ENCODE assay signal across 8 cellular contexts in genomic region chr3:120092444-120092843, GRCh38. TPM values are rescaled to one million over a fixed set of nuclear protein-coding genes. Genes with fewer than 3 reads are reported as not detected.
DNase-seq lines count a peak whose midpoint lies in the region; ATAC-seq, FAIRE-seq and TF ChIP-seq lines count a peak whose summit lies in the region.

No MANE protein-coding gene starts in this region.

- POLR2A ChIA-PET in endothelial cell of umbilical vein (lab: Charles Lee), result interaction anchor here (0.6 kb wide), 3 partner anchors 13 to 455 kb away, joined by 3 read pairs; no protein-coding TSS in a partner anchor

- H3K14ac ChIP-seq in neuronal stem cell (ENCODE audit: low read length), result no peak overlapping the region

- H2AFZ ChIP-seq in endothelial cell of umbilical vein (ENCODE audit: low read depth, low read length) (no peak overlapping the region), neuronal stem cell (ENCODE audit: low read length) (no peak overlapping the region)

- no peak overlapping the region for H4K91ac ChIP-seq in neuronal stem cell (ENCODE audit: low read depth, low read length, poor library complexity)

- H2BK15ac ChIP-seq in neuronal stem cell (ENCODE audit: low read length), result no peak overlapping the region

- no peaks in the 10 kb centered on the region for H3K27me3 ChIP-seq in MG63
- H3K27me3 ChIP-seq in endothelial cell of umbilical vein (ENCODE audit: control insufficient read depth in 2 of 2, insufficient read depth in 2 of 2, low read length in 2 of 2), result no peaks in the 10 kb centered on the region
- H3K27me3 ChIP-seq in neuronal stem cell (ENCODE audit: control insufficient read depth in 3 of 3, insufficient read depth in 3 of 3, low read depth in 1 of 3, low read length in 3 of 3), result no peaks in the 10 kb centered on the region

- no peak for FAIRE-seq in endothelial cell of umbilical vein (lab: Jason Lieb, UNC)

- no peaks in the 10 kb centered on the region for H3K9me3 ChIP-seq in MG63
- no peaks in the 10 kb centered on the region for H3K9me3 ChIP-seq in endothelial cell of umbilical vein (replicated peaks; ENCODE audit: control insufficient read depth, insufficient read depth, low read length)
- H3K9me3 ChIP-seq in neuronal stem cell (replicated peaks in 1 of 2; ENCODE audit: control insufficient read depth in 2 of 2, insufficient read depth in 1 of 2, low read depth in 1 of 2, low read length in 2 of 2), result peaks cover 0 to 7% of the 10 kb centered on the region in 2 donors

- peaks cover 4% of the 10 kb centered on the region for H3K9me1 ChIP-seq in endothelial cell of umbilical vein (replicated peaks; ENCODE audit: control insufficient read depth, extremely low read depth, insufficient read depth, low read length)

- peak overlapping the region; percentile 100 for H3K9ac ChIP-seq in endothelial cell of umbilical vein (replicated peaks; ENCODE audit: extremely low read depth, insufficient read depth, low read length)
- no peak overlapping the region for H3K9ac ChIP-seq in neuronal stem cell (ENCODE audit: low read depth, low read length, poor library complexity)

- peaks cover 35% of the 10 kb centered on the region for H3K4me1 ChIP-seq in endothelial cell of umbilical vein (ENCODE audit: control insufficient read depth, extremely low read depth, insufficient read depth, low read length)
- peaks cover 0 to 2% of the 10 kb centered on the region in 2 donors for H3K4me1 ChIP-seq in neuronal stem cell (ENCODE audit: control insufficient read depth in 2 of 2, insufficient read depth in 1 of 2, low read depth in 1 of 2, low read length in 2 of 2)

- intact Hi-C loops in endothelial cell of umbilical vein (cut with micrococcal nuclease), result loop anchor here (5.0 kb wide), 4 partner anchors 105 to 345 kb away; no protein-coding TSS in a partner anchor

- H3K9me3 Mint-ChIP-seq in progenitor cell of endocrine pancreas (ENCODE audit: low read depth), result no peaks in the 10 kb centered on the region

- H3K4ac ChIP-seq in neuronal stem cell (ENCODE audit: low read length), result no peak overlapping the region

- no peak overlapping the region for H2BK12ac ChIP-seq in neuronal stem cell (ENCODE audit: low read length)

- no peaks in the 10 kb centered on the region for H3K27me3 Mint-ChIP-seq in progenitor cell of endocrine pancreas

- H3K79me2 ChIP-seq in endothelial cell of umbilical vein (ENCODE audit: control insufficient read depth, insufficient read depth, low read length), result peaks cover 74% of the 10 kb centered on the region

- no peak overlapping the region for H3K23ac ChIP-seq in neuronal stem cell (ENCODE audit: low read depth, low read length, poor library complexity)

- no peak overlapping the region for H2BK120ac ChIP-seq in neuronal stem cell (ENCODE audit: low read depth, low read length)

- no CpG with 5 or more reads among the region's 2 CpGs for WGBS in neuronal stem cell (ENCODE audit: extremely low coverage in 2 of 2, insufficient read length in 2 of 2, insufficient replicate concordance in 1 of 2), 2 donors

- H3K27ac ChIP-seq in endothelial cell of umbilical vein (ENCODE audit: insufficient read depth, low read depth, low read length) (peak overlapping the region; percentile 77), neuronal stem cell (replicated peaks; ENCODE audit: low read length) (no peak overlapping the region)

- DNase-seq in CD1c-positive myeloid dendritic cell (ENCODE audit: extremely low spot score) (peak; percentile 18), MG63 (no peak), endothelial cell of umbilical vein (ENCODE audit: low read depth, low spot score) (peak; percentile 34), neuronal stem cell (ENCODE audit: low spot score) (no peak), progenitor cell of endocrine pancreas (ENCODE audit: low spot score, unreplicated experiment) (no peak), EL (no peak)
- DNase-seq in activated CD8-positive, alpha-beta memory T cell treated with anti-CD3 and anti-CD28 coated beads, Interleukin-2, amount 50 U/mL, for 48 hours, result no peak

- H3K4me3 Mint-ChIP-seq in progenitor cell of endocrine pancreas (ENCODE audit: low read depth), result no peak overlapping the region

- no peak for ATAC-seq in GM21786 (IDR thresholded peaks at IDR 0.05; ENCODE audit: unreplicated experiment)

- H3K4me2 ChIP-seq in endothelial cell of umbilical vein (ENCODE audit: insufficient read depth, low read length) (peak overlapping the region; percentile 99), neuronal stem cell (ENCODE audit: insufficient read depth, low read length, poor library complexity, severe bottlenecking) (peak overlapping the region; percentile 53)

- H3K4me3 ChIP-seq in MG63 (peak overlapping the region; percentile 89), endothelial cell of umbilical vein (replicated peaks in 1 of 3; ENCODE audit: insufficient read depth in 1 of 3, low read depth in 1 of 3, low read length in 3 of 3) (peak overlapping the region; percentile 79 to 100 (median 99)), neuronal stem cell (ENCODE audit: low read length in 2 of 2) (peak overlapping the region; percentile 74 to 84)

- H3K4me1 Mint-ChIP-seq in progenitor cell of endocrine pancreas (ENCODE audit: low read depth), result peaks cover 16% of the 10 kb centered on the region

- no peak overlapping the region for H2BK5ac ChIP-seq in neuronal stem cell (ENCODE audit: low read length)

- no TSS peak for BruUV-seq in endothelial cell of umbilical vein (replicated peaks; lab: Mats Ljungman, UMichigan)

- TF ChIP-seq POLR2A in endothelial cell of umbilical vein (IDR thresholded peaks at IDR 0.05; ENCODE audit: low read depth, low read length), result no peak

- H2AK5ac ChIP-seq in neuronal stem cell (ENCODE audit: low read depth, low read length), result no peak overlapping the region

- H4K20me1 ChIP-seq in endothelial cell of umbilical vein (replicated peaks; ENCODE audit: control insufficient read depth, extremely low read depth, insufficient read depth, low read length), result peaks cover 29% of the 10 kb centered on the region

- H3K36me3 ChIP-seq in MG63 (peaks cover 3% of the 10 kb centered on the region; the same call in 1 of the 2 replicates), endothelial cell of umbilical vein (ENCODE audit: control insufficient read depth in 2 of 2, extremely low read depth in 1 of 2, insufficient read depth in 2 of 2, low read length in 2 of 2) (no peaks in the 10 kb centered on the region), neuronal stem cell (replicated peaks in 1 of 2; ENCODE audit: control insufficient read depth in 2 of 2, insufficient read depth in 2 of 2, low read length in 2 of 2) (peaks cover 0 to 18% of the 10 kb centered on the region in 2 donors)

- H3K79me1 ChIP-seq in neuronal stem cell (ENCODE audit: low read depth, low read length), result peaks cover 3% of the 10 kb centered on the region

- CTCF ChIA-PET in endothelial cell of umbilical vein (lab: Charles Lee), result interaction anchor here (1.3 kb wide), 1 partner anchor 25 kb away, joined by 3 read pairs; no protein-coding TSS in a partner anchor

- no peak overlapping the region for H3K27ac Mint-ChIP-seq in progenitor cell of endocrine pancreas

- no peaks in the 10 kb centered on the region for H3K36me3 Mint-ChIP-seq in progenitor cell of endocrine pancreas (ENCODE audit: insufficient read depth)

- no peak overlapping the region for H4K8ac ChIP-seq in neuronal stem cell (ENCODE audit: low read depth, low read length)

- TF ChIP-seq CTCF in endothelial cell of umbilical vein (IDR thresholded peaks at IDR 0.05; ENCODE audit: extremely low read depth in 1 of 2, insufficient read depth in 1 of 2, low read depth in 1 of 2, low read length in 2 of 2) (no peak), progenitor cell of endocrine pancreas (IDR thresholded peaks at IDR 0.05; ENCODE audit: unreplicated experiment) (no peak)

- no peak overlapping the region for H3K18ac ChIP-seq in neuronal stem cell (ENCODE audit: low read length)

- dilution Hi-C loops in endothelial cell of umbilical vein (cut with MboI; ENCODE audit: extremely low pct_ligation_motif_present, low sequenced_read_pairs), result no loop called here

TF ChIP-seq in endothelial cell of umbilical vein, 7 proteins besides CTCF, POLR2A, EP300 and RAD21:
- TF ChIP-seq EZH2 (IDR thresholded peaks at IDR 0.05; ENCODE audit: borderline replicate concordance, low read depth, low read length, severe bottlenecking), result no peak
- no peak for TF ChIP-seq FOS (IDR thresholded peaks at IDR 0.05; ENCODE audit: borderline replicate concordance, insufficient read depth, low read length)
- no peak for TF ChIP-seq JUN (IDR thresholded peaks at IDR 0.05; ENCODE audit: borderline replicate concordance, insufficient read depth, insufficient read length, low read depth)
- TF ChIP-seq MYC (IDR thresholded peaks at IDR 0.05; ENCODE audit: low read depth, low read length), result no peak
- TF ChIP-seq GATA2 (IDR thresholded peaks at IDR 0.05; ENCODE audit: insufficient read depth, insufficient read length, low read depth, low read length), result no peak
- no peak for TF ChIP-seq MAX (IDR thresholded peaks at IDR 0.05; ENCODE audit: insufficient read depth, insufficient read length)
- TF ChIP-seq POLR2AphosphoS5 (IDR thresholded peaks at IDR 0.05; ENCODE audit: insufficient read depth, low read depth, low read length), result no peak

RNA-seq across cellular contexts. Expression of gene GSK3B, which starts 1.8 kb away (rescaled TPM):
- 22.2 and 35.2 TPM in 2 replicates for total RNA-seq in MG63 (2014; rRNA removed; shearing (Covaris generic); ENCODE audit: low replicate concordance)
- total RNA-seq in endothelial cell of umbilical vein, result 50.1 and 52.0 TPM in 2 replicates
- polyA plus RNA-seq in endothelial cell of umbilical vein, result 19.2 and 22.1 TPM in 2 replicates
- polyA plus RNA-seq in endothelial cell of umbilical vein (2011; cell fraction: cytosol; rRNA removed), result 20.8 and 21.9 TPM in 2 replicates
- polyA plus RNA-seq in endothelial cell of umbilical vein (2011; cell fraction: nucleus; rRNA removed), result 21.7 and 25.9 TPM in 2 replicates
- 24.3 and 30.9 TPM in 2 replicates for polyA plus RNA-seq in endothelial cell of umbilical vein (2012)
- polyA minus RNA-seq in endothelial cell of umbilical vein, result 73.4 and 78.2 TPM in 2 replicates
- polyA minus RNA-seq in endothelial cell of umbilical vein (2011; cell fraction: cytosol; rRNA and poly(A)+ RNA removed), result 54.5 TPM
- polyA minus RNA-seq in endothelial cell of umbilical vein (2011; cell fraction: nucleus; rRNA and poly(A)+ RNA removed), result 82.8 and 112 TPM in 2 replicates
- polyA plus RNA-seq in neuronal stem cell (2013, experiment 1 of 2), result 52.8 TPM
- polyA plus RNA-seq in neuronal stem cell (2013, experiment 2 of 2), result 57.4 TPM
- total RNA-seq in progenitor cell of endocrine pancreas, result 80.0 and 81.3 TPM in 2 replicates

Comparison
In these comparisons a context has a peak if more than half of its experiments do, and no peak if none do; other contexts are left out.
1. DNase-seq: peak in CD1c-positive myeloid dendritic cell (single experiment) and endothelial cell of umbilical vein (single experiment); none in MG63 (single experiment), neuronal stem cell (single experiment), activated CD8-positive, alpha-beta memory T cell treated with anti-CD3 and anti-CD28 coated beads, Interleukin-2, amount 50 U/mL, for 48 hours (single experiment), progenitor cell of endocrine pancreas (single experiment) and EL (single experiment).
2. Peak in every context shown above with its lines, with median percentiles within 50 percentile points of each other: H3K4me3 ChIP-seq.